In genomic region chr19:50383852-50384684, GRCh38 we compare ENCODE assay signal across 8 cellular contexts.
A peak's percentile ranks its signal among the peaks of the same experiment; 100 is the strongest.
DNase-seq lines count a peak whose midpoint lies in the region; ATAC-seq and TF ChIP-seq lines count a peak whose summit lies in the region.

Gene POLD1, plus strand, starts transcription at chr19:50384347. Its CDS starts 14,505 bp downstream, at chr19:50398852.

- DNase-seq in AG09309 (ENCODE audit: low read depth) = peak; percentile 78
- DNase-seq in NCI-H446 treated with DMSO at 0.1 percent for 48 hours (lab: John Stamatoyannopoulos, UW) = peak; percentile 92
- peak; percentile 95 for DNase-seq in cerebellar cortex (ENCODE audit: low spot score)
- DNase-seq in islet precursor cell = peak; percentile 99
- peak; percentile 98 to 99 (median 98) for DNase-seq in stimulated activated CD4-positive, alpha-beta T cell treated with anti-CD3 and anti-CD28 coated beads, Interleukin-12 subunit alpha, Interleukin-12 subunit beta, amount 100 ng/mL, for 48 hours (ENCODE audit: low read depth in 2 of 3, low spot score in 1 of 3)

- TF ChIP-seq CTCF in AG09309 (IDR thresholded peaks at IDR 0.05; ENCODE audit: control insufficient read depth, insufficient read depth, low read depth, low read length, missing control alignments) = no peak

- peak within 1 kb of the TSS; percentile 61 for H3K4me3 ChIP-seq in AG09309 (ENCODE audit: control insufficient read depth, low read depth, low read length)

- peak; percentile 89 for ATAC-seq in GM19035 (IDR thresholded peaks at IDR 0.05; ENCODE audit: unreplicated experiment)
- ATAC-seq in HG03354 (IDR thresholded peaks at IDR 0.05; ENCODE audit: poor library complexity, severe bottlenecking, unreplicated experiment) = peak; percentile 83
- peak; percentile 85 to 87 for ATAC-seq in activated CD4-positive, CD25-positive, alpha-beta regulatory T cell treated with anti-CD3 and anti-CD28 coated beads, Interleukin-2, amount 50 U/mL, for 24 hours

Comparison
In these comparisons a context has a peak if more than half of its experiments do, and no peak if none do; other contexts are left out.
1. Peak in every context shown above with its lines: DNase-seq, ATAC-seq and H3K4me3 ChIP-seq.